In the genomic region with DNA sequence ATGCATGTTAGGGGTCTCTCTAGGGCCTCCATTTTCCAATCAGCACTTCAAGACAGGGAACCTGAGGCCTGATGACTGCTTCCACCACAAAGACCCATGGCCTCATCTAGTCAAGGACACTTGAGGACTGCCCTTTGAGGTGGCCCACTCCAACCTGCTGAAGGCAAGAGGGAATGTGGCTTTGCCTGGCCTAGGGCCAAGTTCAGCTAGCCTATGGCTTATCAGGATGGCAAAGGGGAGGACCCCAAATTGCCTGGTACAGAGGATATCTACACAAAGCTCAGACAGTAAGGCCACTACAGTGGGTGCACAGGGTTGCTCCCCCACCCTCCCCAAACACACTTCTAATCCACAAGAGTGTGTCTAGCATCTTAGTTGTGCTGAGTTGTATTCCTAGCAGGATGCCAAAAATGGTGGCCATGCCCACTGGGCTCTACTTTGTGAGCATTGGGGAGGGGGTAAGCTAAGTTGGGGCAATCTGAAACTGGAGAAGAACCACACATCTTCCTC, we compare ENCODE assay signal across 20 cellular contexts. TPM values are rescaled to one million over a fixed set of nuclear protein-coding genes. Genes with fewer than 3 reads are reported as not detected.
"Had no signal": no experiment of that assay in that cellular context is flagged by ENCODE, and none has a peak within 500 bp of the region (broad histone marks: within the 10 kb centered on the region; RNA-seq: fewer than 3 reads in every experiment).

No MANE protein-coding gene starts in this region.

- H3K27me3 Mint-ChIP-seq: activated naive CD8-positive, alpha-beta T cell; brain; memory B cell; naive thymus-derived CD8-positive, alpha-beta T cell had no signal

- H3K9me3 Mint-ChIP-seq: brain; memory B cell; naive thymus-derived CD8-positive, alpha-beta T cell; T-helper 1 cell treated with Interleukin-12 subunit alpha and Interleukin-12 subunit beta and Interleukin-4 antibody, amounts not matched to agents 30 μg/mL and 1 μg/mL, for 36 hours had no signal

- H3K4me3 Mint-ChIP-seq: activated naive CD8-positive, alpha-beta T cell; memory B cell; naive thymus-derived CD8-positive, alpha-beta T cell; T-helper 1 cell treated with Interleukin-12 subunit alpha and Interleukin-12 subunit beta and Interleukin-4 antibody, amounts not matched to agents 30 μg/mL and 1 μg/mL, for 36 hours had no signal

- H3K27me3 ChIP-seq: esophagus squamous epithelium, suprapubic skin had no signal

- DNase-seq: activated CD4-positive, alpha-beta T cell treated with anti-CD3 and anti-CD28 coated beads for 4 hours; activated effector memory CD4-positive, alpha-beta T cell treated with anti-CD3 and anti-CD28 coated beads, Interleukin-2, amount 50 U/mL, for 16 hours; activated T-cell treated with anti-CD3 and anti-CD28 coated beads, Interleukin-2, amount 50 U/mL, for 1 hour; amygdala; cortex of kidney; effector CD4-positive, alpha-beta T cell; esophagus squamous epithelium; hippocampal formation; kidney; left ventricle myocardium inferior; naive thymus-derived CD8-positive, alpha-beta T cell; stimulated activated CD4-positive, alpha-beta T cell treated with anti-CD3 and anti-CD28 coated beads, Interleukin-4, amount 100 ng/mL, for 1 hour; stimulated activated naive CD4-positive, alpha-beta T cell treated with Interleukin-2 at 50 U/mL for 16 hours; trophoblast cell had no signal

- H3K27ac Mint-ChIP-seq: memory B cell had no signal

- H3K27ac ChIP-seq: esophagus squamous epithelium, left ventricle myocardium inferior, suprapubic skin had no signal

- ATAC-seq: naive thymus-derived CD8-positive, alpha-beta T cell had no signal

- H3K4me3 ChIP-seq: esophagus squamous epithelium, left ventricle myocardium inferior, suprapubic skin had no signal

- H3K9me3 ChIP-seq: esophagus squamous epithelium, left ventricle myocardium inferior, suprapubic skin had no signal

RNA-seq across cellular contexts. Expression of a gene that starts 10.0 kb away (rescaled TPM):
- total RNA-seq: glomerular endothelial cell; left ventricle myocardium inferior; naive thymus-derived CD8-positive, alpha-beta T cell had no signal
- polyA plus RNA-seq: naive thymus-derived CD8-positive, alpha-beta T cell had no signal
